13 cellular contexts compared by ENCODE assay signal in the genomic region with DNA sequence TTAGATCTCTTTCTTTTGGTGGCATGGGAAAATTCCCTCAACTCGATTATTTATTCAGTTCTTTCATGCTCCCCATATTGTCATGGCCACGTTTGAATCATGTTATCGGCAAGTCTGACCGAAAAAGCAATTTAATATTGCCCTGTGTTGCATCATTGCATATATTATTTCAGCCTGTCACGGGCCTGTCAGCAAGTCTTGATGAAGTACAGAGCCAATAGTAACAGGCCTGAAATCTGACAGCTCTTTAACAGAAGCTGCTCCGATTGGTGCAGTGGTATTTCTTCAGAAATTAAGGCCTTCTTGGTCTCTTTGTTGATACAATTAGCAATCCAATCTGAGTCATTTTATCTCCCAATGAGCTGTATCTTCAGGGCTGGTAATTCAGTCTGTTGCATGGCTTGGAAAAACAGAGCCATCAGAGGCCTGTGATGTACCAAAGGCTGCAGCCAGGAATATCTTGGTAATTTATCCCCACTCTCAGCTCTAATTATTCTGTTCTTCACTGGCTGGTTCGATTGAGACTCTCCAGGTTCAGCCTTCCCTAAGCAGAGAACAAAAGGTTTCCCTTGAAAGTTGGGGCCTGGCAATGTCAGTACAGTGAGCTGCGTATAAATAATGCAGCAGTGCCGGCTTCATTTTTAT.
DNase-seq lines count a peak whose midpoint lies in the region; ATAC-seq and TF ChIP-seq lines count a peak whose summit lies in the region.
"Had no signal": no experiment of that assay in that cellular context is flagged by ENCODE, and none has a peak within 500 bp of the region (broad histone marks: within the 10 kb centered on the region; RNA-seq: fewer than 3 reads in every experiment).

No MANE protein-coding gene starts in this region.

- H3K9ac ChIP-seq in rectal smooth muscle tissue (ENCODE audit: low read length) = no peak overlapping the region

- H3K27ac ChIP-seq in gastroesophageal sphincter (peak overlapping the region; percentile 75 to 81 (median 76)), rectal smooth muscle tissue (ENCODE audit: low read depth, low read length) (peak overlapping the region; percentile 81), ovary (peak overlapping the region in 1 of 2 donors; percentile 1)

- no peaks in the 10 kb centered on the region for H3K36me3 ChIP-seq in gastroesophageal sphincter
- H3K36me3 ChIP-seq in rectal smooth muscle tissue (ENCODE audit: control insufficient read depth, insufficient read depth, low read length) = no peaks in the 10 kb centered on the region
- no peaks in the 10 kb centered on the region for H3K36me3 ChIP-seq in ovary

- ATAC-seq in gastroesophageal sphincter = peak; percentile 48
- ATAC-seq: stimulated activated memory B cell treated with anti-CD40 and anti-IgM and Interleukin-4, amounts not matched to agents 10 μg/mL and 1 μg/mL and 100 μg/mL, for 72 hours had no signal

- H3K9me3 ChIP-seq in gastroesophageal sphincter = no peaks in the 10 kb centered on the region
- H3K9me3 ChIP-seq in ovary = no peaks in the 10 kb centered on the region

- no peak for TF ChIP-seq CTCF in gastroesophageal sphincter (IDR thresholded peaks at IDR 0.05)
- TF ChIP-seq CTCF in ovary (IDR thresholded peaks at IDR 0.05) = no peak

- intact Hi-C loops in ovary (cut with DNase I) = no loop called here

- TF ChIP-seq EP300 in gastroesophageal sphincter (IDR thresholded peaks at IDR 0.05) (no peak), ovary (IDR thresholded peaks at IDR 0.05) (no peak)

- H3K27me3 ChIP-seq in gastroesophageal sphincter (no peaks in the 10 kb centered on the region), rectal smooth muscle tissue (ENCODE audit: control insufficient read depth, insufficient read depth, low read length) (no peaks in the 10 kb centered on the region), ovary (no peaks in the 10 kb centered on the region)

- H3K4me1 ChIP-seq in gastroesophageal sphincter (peaks cover 5 to 30% (median 13%) of the 10 kb centered on the region in 3 donors), rectal smooth muscle tissue (ENCODE audit: control insufficient read depth, insufficient read depth, low read length) (peaks cover 36% of the 10 kb centered on the region), ovary (ENCODE audit: insufficient read depth) (peaks cover 3% of the 10 kb centered on the region)

- H3K4me3 ChIP-seq in gastroesophageal sphincter (no peak overlapping the region), rectal smooth muscle tissue (ENCODE audit: low read length) (no peak overlapping the region), ovary (no peak overlapping the region)

- 20 to 43% methylated on average over 7 to 8 of the region's 9 CpGs for WGBS in gastroesophageal sphincter (ENCODE audit: low coverage in 1 of 2), 2 donors
- WGBS in ovary, 3 donors = 43 to 58% (median 57%) methylated on average over 9 of the region's 9 CpGs

- no peak for TF ChIP-seq POLR2A in gastroesophageal sphincter (IDR thresholded peaks at IDR 0.05)
- no peak for TF ChIP-seq POLR2A in ovary (IDR thresholded peaks at IDR 0.05)

- DNase-seq in Daoy (ENCODE audit: low read depth) = peak; percentile 65
- DNase-seq in SK-N-DZ (ENCODE audit: low spot score) = peak; percentile 100
- no peak for DNase-seq in NCI-H446 treated with DMSO at 0.1 percent for 48 hours (lab: John Stamatoyannopoulos, UW)
- no peak for DNase-seq in cerebellar nuclear complex (lab: John Stamatoyannopoulos, UW)
- DNase-seq in ovary = no peak
- no peak for DNase-seq in UCSD-AML1 (lab: John Stamatoyannopoulos, UW; ENCODE audit: unreplicated experiment)
- DNase-seq: activated CD4-positive, alpha-beta T cell treated with anti-CD3 and anti-CD28 coated beads, Interleukin-2, amount 50 U/mL, for 1 hour; effector memory CD4-positive, alpha-beta T cell; naive B cell; NCI-H526 had no signal

Comparison
In these comparisons a context has a peak if more than half of its experiments do, and no peak if none do; other contexts are left out.
1. DNase-seq: peak in Daoy (single experiment) and SK-N-DZ (single experiment); none in NCI-H446 treated with DMSO at 0.1 percent for 48 hours (single experiment), cerebellar nuclear complex (0 of 2), ovary (0 of 5) and UCSD-AML1 (single experiment).